ENCODE assay signal across 31 cellular contexts in the genomic region with DNA sequence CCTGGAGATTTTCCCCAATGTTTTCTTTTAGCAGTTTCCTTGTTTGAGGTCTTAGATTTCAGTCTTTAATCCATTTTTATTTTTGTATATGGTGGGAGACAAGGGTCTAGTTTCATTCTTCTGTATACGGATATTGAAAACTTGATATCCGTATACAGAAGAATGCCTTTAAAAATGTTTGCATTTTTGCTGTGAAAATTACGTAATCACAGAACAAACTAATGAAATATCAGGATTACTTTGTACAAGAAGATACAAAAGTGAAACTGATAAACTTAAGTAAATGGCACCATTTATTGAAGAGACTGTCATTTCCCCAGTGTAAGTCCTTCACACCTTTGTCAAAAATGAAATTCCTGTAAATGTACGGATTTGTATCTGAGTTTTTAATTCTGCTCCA. TPM values are rescaled to one million over a fixed set of nuclear protein-coding genes. Genes with fewer than 3 reads are reported as not detected.
"Had no signal": no experiment of that assay in that cellular context is flagged by ENCODE, and none has a peak within 500 bp of the region (broad histone marks: within the 10 kb centered on the region; RNA-seq: fewer than 3 reads in every experiment).

No MANE protein-coding gene starts in this region.

- H3K4me3 ChIP-seq: neural progenitor cell, ovary, psoas muscle, skin epidermis, smooth muscle cell, spleen, suprapubic skin, testis, tibial artery, transverse colon, upper lobe of right lung, vagina had no signal

- H2AFZ ChIP-seq: neural progenitor cell, parathyroid adenoma had no signal

- H3K4me2 ChIP-seq: neural progenitor cell, smooth muscle cell had no signal

- H3K27ac ChIP-seq: neural progenitor cell, ovary, parathyroid adenoma, psoas muscle, skin epidermis, spleen, suprapubic skin, testis, tibial artery, transverse colon, upper lobe of right lung, vagina had no signal

- H3K79me2 ChIP-seq: parathyroid adenoma had no signal

- H3K27me3 ChIP-seq: neural progenitor cell, ovary, spleen, suprapubic skin, testis, tibial artery, transverse colon, upper lobe of right lung, vagina had no signal

- H3K9me3 ChIP-seq: ovary, psoas muscle, spleen, suprapubic skin, testis, tibial artery, transverse colon, upper lobe of right lung, vagina had no signal

- ATAC-seq: natural killer cell; psoas muscle; right cardiac atrium; sciatic nerve; stimulated activated memory B cell treated with anti-CD40 and anti-IgM and Interleukin-4, amounts not matched to agents 10 μg/mL and 1 μg/mL and 100 μg/mL, for 72 hours; stimulated activated naive CD8-positive, alpha-beta T cell treated with anti-CD3 and anti-CD28 coated beads, Interleukin-15, amount 100 ng/mL, for 72 hours; stimulated activated naive CD8-positive, alpha-beta T cell treated with anti-CD3 and anti-CD28 coated beads, Interleukin-15, Interleukin-2, amounts not matched to agents 100 U/mL and 50 U/mL, for 24 hours; upper lobe of right lung had no signal

- H3K4me1 ChIP-seq: neural progenitor cell, parathyroid adenoma, psoas muscle, spleen, suprapubic skin, testis, tibial artery, transverse colon, upper lobe of right lung, vagina had no signal

- H3K9ac ChIP-seq: neural progenitor cell, parathyroid adenoma had no signal

- H3K36me3 ChIP-seq: ovary had no signal

- DNase-seq: natural killer cell; occipital lobe; ovary; posterior cingulate gyrus; psoas muscle; right cardiac atrium; spleen; stimulated activated CD4-positive, alpha-beta T cell treated with anti-CD3 and anti-CD28 coated beads, Interleukin-12 subunit alpha, Interleukin-12 subunit beta, amount 100 ng/mL, for 4 hours; stimulated activated CD4-positive, alpha-beta T cell treated with anti-CD3 and anti-CD28 coated beads, Interleukin-1b, Interleukin-23, amount 100 ng/mL, for 48 hours; stimulated activated CD4-positive, alpha-beta T cell treated with anti-CD3 and anti-CD28 coated beads, Interleukin-4, amount 100 ng/mL, for 1 hour; stimulated activated CD4-positive, alpha-beta T cell treated with anti-CD3 and anti-CD28 coated beads, Interleukin-4, amount 100 ng/mL, for 4 hours; stimulated activated CD8-positive, alpha-beta memory T cell treated with anti-CD3 and anti-CD28 coated beads, Interleukin-4, amount 100 ng/mL, for 48 hours; stimulated activated naive CD4-positive, alpha-beta T cell; stimulated activated naive CD8-positive, alpha-beta T cell treated with anti-CD3 and anti-CD28 coated beads, Interleukin-15, amount 100 ng/mL, for 72 hours; stimulated activated naive CD8-positive, alpha-beta T cell treated with anti-CD3 and anti-CD28 coated beads, Interleukin-15, Interleukin-2, amounts not matched to agents 100 U/mL and 50 U/mL, for 24 hours; substantia nigra; testis; tibial artery; transverse colon; upper lobe of right lung had no signal

RNA-seq across cellular contexts. Expression of a gene that starts 50.6 kb away (rescaled TPM):
- total RNA-seq: natural killer cell, osteoblast, sciatic nerve, smooth muscle cell, urinary bladder, vagina had no signal
- polyA plus RNA-seq: neural cell, psoas muscle, smooth muscle cell, spleen had no signal
